Comparison of ENCODE assay signal across 10 cellular contexts in genomic region chr1:206679738-206680211, GRCh38. TPM values are rescaled to one million over a fixed set of nuclear protein-coding genes. Genes with fewer than 3 reads are reported as not detected.
DNase-seq lines count a peak whose midpoint lies in the region; ATAC-seq and TF ChIP-seq lines count a peak whose summit lies in the region.
"Had no signal": no experiment of that assay in that cellular context is flagged by ENCODE, and none has a peak within 500 bp of the region (broad histone marks: within the 10 kb centered on the region; RNA-seq: fewer than 3 reads in every experiment).

No MANE protein-coding gene starts in this region.

- H3K4me3 Mint-ChIP-seq in activated CD4-positive, alpha-beta memory T cell treated with anti-CD3 and anti-CD28 coated beads for 36 hours: peak overlapping the region; percentile 14
- H3K4me3 Mint-ChIP-seq in activated CD4-positive, alpha-beta memory T cell treated with anti-CD3 and anti-CD28 coated beads, Interleukin-2, amount 10 ng/mL, durations not matched to agents 7 days and 5 days: no peak overlapping the region
- peak overlapping the region; percentile 54 to 76 for H3K4me3 Mint-ChIP-seq in stimulated activated naive B cell treated with anti-CD40 and anti-IgM and Interleukin-4, amounts not matched to agents 10 μg/mL and 1 μg/mL and 100 μg/mL, for 72 hours
- H3K4me3 Mint-ChIP-seq in Calu3 (ENCODE audit: low read depth, unreplicated experiment) (no peak overlapping the region), mesothelial cell of epicardium (no peak overlapping the region)

- no peaks in the 10 kb centered on the region for H3K36me3 Mint-ChIP-seq in activated CD4-positive, alpha-beta memory T cell treated with anti-CD3 and anti-CD28 coated beads for 36 hours
- H3K36me3 Mint-ChIP-seq in activated CD4-positive, alpha-beta memory T cell treated with anti-CD3 and anti-CD28 coated beads, Interleukin-2, amount 10 ng/mL, durations not matched to agents 7 days and 5 days (ENCODE audit: low read depth): no peaks in the 10 kb centered on the region
- no peaks in the 10 kb centered on the region for H3K36me3 Mint-ChIP-seq in stimulated activated naive B cell treated with anti-CD40 and anti-IgM and Interleukin-4, amounts not matched to agents 10 μg/mL and 1 μg/mL and 100 μg/mL, for 72 hours
- H3K36me3 Mint-ChIP-seq in Calu3 (ENCODE audit: insufficient read depth, unreplicated experiment) (peaks cover 6% of the 10 kb centered on the region), mesothelial cell of epicardium (no peaks in the 10 kb centered on the region)

- peaks cover 40% of the 10 kb centered on the region for H3K4me1 Mint-ChIP-seq in activated CD4-positive, alpha-beta memory T cell treated with anti-CD3 and anti-CD28 coated beads for 36 hours (ENCODE audit: low read depth)
- H3K4me1 Mint-ChIP-seq in activated CD4-positive, alpha-beta memory T cell treated with anti-CD3 and anti-CD28 coated beads, Interleukin-2, amount 10 ng/mL, durations not matched to agents 7 days and 5 days: peaks cover 29% of the 10 kb centered on the region
- peaks cover 58 to 86% of the 10 kb centered on the region in 2 donors for H3K4me1 Mint-ChIP-seq in stimulated activated naive B cell treated with anti-CD40 and anti-IgM and Interleukin-4, amounts not matched to agents 10 μg/mL and 1 μg/mL and 100 μg/mL, for 72 hours
- peaks cover 9% of the 10 kb centered on the region for H3K4me1 Mint-ChIP-seq in Calu3 (ENCODE audit: low read depth, unreplicated experiment)
- peaks cover 13% of the 10 kb centered on the region for H3K4me1 Mint-ChIP-seq in mesothelial cell of epicardium

- peaks cover 94% of the 10 kb centered on the region for H3K4me1 ChIP-seq in OCI-LY3 (ENCODE audit: low read length)

- no peak for TF ChIP-seq CTCF in OCI-LY3 (IDR thresholded peaks at IDR 0.05; ENCODE audit: low read depth, low read length)
- no peak for TF ChIP-seq CTCF in Calu3 (IDR thresholded peaks at IDR 0.05; ENCODE audit: unreplicated experiment)
- no peak for TF ChIP-seq CTCF in mesothelial cell of epicardium (IDR thresholded peaks at IDR 0.05; ENCODE audit: unreplicated experiment)

- H3K36me3 ChIP-seq in OCI-LY3 (replicated peaks; ENCODE audit: low read depth, low read length): no peaks in the 10 kb centered on the region
- H3K36me3 ChIP-seq: thoracic aorta had no signal

- CTCF ChIA-PET in activated CD4-positive, alpha-beta memory T cell treated with anti-CD3 and anti-CD28 coated beads for 36 hours (lab: Charles Lee): interaction anchor here (1.0 to 2.2 kb wide), 7 partner anchors 11 to 301 kb away, joined by 3 to 16 read pairs (median 4); partner anchors contain the start of gene EIF2D
- CTCF ChIA-PET in activated CD4-positive, alpha-beta memory T cell treated with anti-CD3 and anti-CD28 coated beads, Interleukin-2, amount 10 ng/mL, durations not matched to agents 7 days and 5 days (lab: Charles Lee): interaction anchor here (0.6 to 2.0 kb wide), 5 partner anchors 12 to 373 kb away, joined by 3 to 5 read pairs (median 3); no protein-coding TSS in a partner anchor
- CTCF ChIA-PET in Calu3 (lab: Charles Lee): no interaction called here

- H3K27ac ChIP-seq in OCI-LY3 (ENCODE audit: low read length): peak overlapping the region; percentile 70
- H3K27ac ChIP-seq: thoracic aorta had no signal

- ATAC-seq in HG02943 (IDR thresholded peaks at IDR 0.05; ENCODE audit: low read depth, unreplicated experiment): peak; percentile 74
- ATAC-seq in stimulated activated naive B cell treated with anti-CD40 and anti-IgM and Interleukin-4, amounts not matched to agents 10 μg/mL and 1 μg/mL and 100 μg/mL, for 72 hours (replicated peaks): peak; percentile 91 to 92

- no peaks in the 10 kb centered on the region for H4K20me1 ChIP-seq in OCI-LY3 (ENCODE audit: insufficient read depth, low read length)

- H3K27ac Mint-ChIP-seq in activated CD4-positive, alpha-beta memory T cell treated with anti-CD3 and anti-CD28 coated beads for 36 hours: peak overlapping the region; percentile 38
- no peak overlapping the region for H3K27ac Mint-ChIP-seq in activated CD4-positive, alpha-beta memory T cell treated with anti-CD3 and anti-CD28 coated beads, Interleukin-2, amount 10 ng/mL, durations not matched to agents 7 days and 5 days
- peak overlapping the region; percentile 92 for H3K27ac Mint-ChIP-seq in stimulated activated naive B cell treated with anti-CD40 and anti-IgM and Interleukin-4, amounts not matched to agents 10 μg/mL and 1 μg/mL and 100 μg/mL, for 72 hours
- H3K27ac Mint-ChIP-seq in Calu3 (ENCODE audit: unreplicated experiment) (no peak overlapping the region), mesothelial cell of epicardium (no peak overlapping the region)

- no peaks in the 10 kb centered on the region for H3K9me3 ChIP-seq in OCI-LY3 (ENCODE audit: insufficient read depth, low read length)
- H3K9me3 ChIP-seq: thoracic aorta had no signal

- intact Hi-C loops in activated CD4-positive, alpha-beta memory T cell treated with anti-CD3 and anti-CD28 coated beads for 36 hours (cut with micrococcal nuclease): loop anchor here (5.0 kb wide), 2 partner anchors 38 to 172 kb away; partner anchors contain the start of gene RASSF5
- intact Hi-C loops in Calu3 (cut with micrococcal nuclease; ENCODE audit: unreplicated experiment): no loop called here

- peaks cover 11% of the 10 kb centered on the region for H3K27me3 ChIP-seq in OCI-LY3 (ENCODE audit: low read depth, low read length)

- DNase-seq in activated CD4-positive, alpha-beta memory T cell treated with anti-CD3 and anti-CD28 coated beads for 36 hours: peak; percentile 31
- DNase-seq in activated CD4-positive, alpha-beta memory T cell treated with anti-CD3 and anti-CD28 coated beads, Interleukin-2, amount 10 ng/mL, durations not matched to agents 7 days and 5 days: no peak
- DNase-seq in stimulated activated naive B cell treated with anti-CD40 and anti-IgM and Interleukin-4, amounts not matched to agents 10 μg/mL and 1 μg/mL and 100 μg/mL, for 72 hours: peak; percentile 73
- DNase-seq in Calu3 (no peak), mesothelial cell of epicardium (ENCODE audit: low spot score in 2 of 2, unreplicated experiment in 2 of 2) (no peak), SW480 (ENCODE audit: low spot score) (no peak)
- DNase-seq: activated CD4-positive, CD25-positive, alpha-beta regulatory T cell treated with anti-CD3 and anti-CD28 coated beads, Interleukin-2, amount 50 U/mL, for 72 hours had no signal

- H2AFZ ChIP-seq in OCI-LY3 (ENCODE audit: low read depth, low read length): no peak overlapping the region

- H3K4me3 ChIP-seq in OCI-LY3 (ENCODE audit: low read length): peak overlapping the region; percentile 55
- H3K4me3 ChIP-seq: thoracic aorta had no signal

- H3K4me2 ChIP-seq in OCI-LY3 (ENCODE audit: low read length): peak overlapping the region; percentile 94

- peaks cover 1% of the 10 kb centered on the region for H3K27me3 Mint-ChIP-seq in activated CD4-positive, alpha-beta memory T cell treated with anti-CD3 and anti-CD28 coated beads for 36 hours
- H3K27me3 Mint-ChIP-seq in activated CD4-positive, alpha-beta memory T cell treated with anti-CD3 and anti-CD28 coated beads, Interleukin-2, amount 10 ng/mL, durations not matched to agents 7 days and 5 days: peaks cover 4% of the 10 kb centered on the region
- peaks cover 17 to 25% of the 10 kb centered on the region in 2 donors for H3K27me3 Mint-ChIP-seq in stimulated activated naive B cell treated with anti-CD40 and anti-IgM and Interleukin-4, amounts not matched to agents 10 μg/mL and 1 μg/mL and 100 μg/mL, for 72 hours
- H3K27me3 Mint-ChIP-seq in Calu3 (ENCODE audit: unreplicated experiment): peaks cover 35% of the 10 kb centered on the region
- peaks cover 58% of the 10 kb centered on the region for H3K27me3 Mint-ChIP-seq in mesothelial cell of epicardium (ENCODE audit: low read depth)

- peak overlapping the region; percentile 38; the same call in 1 of the 2 replicates for H3K9ac ChIP-seq in OCI-LY3 (ENCODE audit: low read length)

- no TSS peak for BruUV-seq in Calu3 (replicated peaks; lab: Mats Ljungman, UMichigan)

- no peaks in the 10 kb centered on the region for H3K79me2 ChIP-seq in OCI-LY3 (ENCODE audit: low read length)

- no peaks in the 10 kb centered on the region for H3K9me3 Mint-ChIP-seq in activated CD4-positive, alpha-beta memory T cell treated with anti-CD3 and anti-CD28 coated beads for 36 hours
- H3K9me3 Mint-ChIP-seq in activated CD4-positive, alpha-beta memory T cell treated with anti-CD3 and anti-CD28 coated beads, Interleukin-2, amount 10 ng/mL, durations not matched to agents 7 days and 5 days: no peaks in the 10 kb centered on the region
- no peaks in the 10 kb centered on the region for H3K9me3 Mint-ChIP-seq in stimulated activated naive B cell treated with anti-CD40 and anti-IgM and Interleukin-4, amounts not matched to agents 10 μg/mL and 1 μg/mL and 100 μg/mL, for 72 hours
- H3K9me3 Mint-ChIP-seq in Calu3 (ENCODE audit: low read depth, unreplicated experiment): no peaks in the 10 kb centered on the region
- no peaks in the 10 kb centered on the region for H3K9me3 Mint-ChIP-seq in mesothelial cell of epicardium

- POLR2A ChIA-PET in activated CD4-positive, alpha-beta memory T cell treated with anti-CD3 and anti-CD28 coated beads for 36 hours (lab: Charles Lee): interaction anchor here (1.0 kb wide), 1 partner anchor 16 kb away, joined by 3 read pairs; no protein-coding TSS in a partner anchor
- POLR2A ChIA-PET in activated CD4-positive, alpha-beta memory T cell treated with anti-CD3 and anti-CD28 coated beads, Interleukin-2, amount 10 ng/mL, durations not matched to agents 7 days and 5 days (lab: Charles Lee): interaction anchor here (1.0 kb wide), 1 partner anchor 9 kb away, joined by 3 read pairs; no protein-coding TSS in a partner anchor

RNA-seq across cellular contexts. Expression of gene MAPKAPK2, which starts 4.9 kb away (rescaled TPM):
- 10 to 100 TPM; 96.9 to 97.4 TPM for total RNA-seq in activated CD4-positive, alpha-beta memory T cell treated with anti-CD3 and anti-CD28 coated beads for 36 hours
- 10 to 100 TPM; 89.1 to 95.2 TPM for total RNA-seq in activated CD4-positive, alpha-beta memory T cell treated with anti-CD3 and anti-CD28 coated beads, Interleukin-2, amount 10 ng/mL, durations not matched to agents 7 days and 5 days
- total RNA-seq in Calu3 (2022) (93.7 and 96.2 TPM in 2 replicates), mesothelial cell of epicardium (59.0 to 60.2 TPM (median 59.1 TPM) in 3 replicates)

RNA-seq across cellular contexts. Expression of gene DYRK3, which starts 44.4 kb away (rescaled TPM):
- 10 to 100 TPM; 10.1 to 11.4 TPM for total RNA-seq in activated CD4-positive, alpha-beta memory T cell treated with anti-CD3 and anti-CD28 coated beads for 36 hours
- total RNA-seq in activated CD4-positive, alpha-beta memory T cell treated with anti-CD3 and anti-CD28 coated beads, Interleukin-2, amount 10 ng/mL, durations not matched to agents 7 days and 5 days: 1 to 10 TPM; 8.8 to 9.2 TPM
- total RNA-seq in Calu3 (2022) (7.6 and 8.0 TPM in 2 replicates), mesothelial cell of epicardium (3.3 to 4.6 TPM (median 4.1 TPM) in 3 replicates)

Comparison
In these comparisons a context has a peak if more than half of its experiments do, and no peak if none do; other contexts are left out.
1. DNase-seq: peak in activated CD4-positive, alpha-beta memory T cell treated with anti-CD3 and anti-CD28 coated beads for 36 hours (single experiment) and stimulated activated naive B cell treated with anti-CD40 and anti-IgM and Interleukin-4, amounts not matched to agents 10 μg/mL and 1 μg/mL and 100 μg/mL, for 72 hours (single experiment); none in activated CD4-positive, alpha-beta memory T cell treated with anti-CD3 and anti-CD28 coated beads, Interleukin-2, amount 10 ng/mL, durations not matched to agents 7 days and 5 days (single experiment), Calu3 (single experiment), mesothelial cell of epicardium (0 of 2) and SW480 (single experiment).
2. H3K27ac Mint-ChIP-seq: peak in activated CD4-positive, alpha-beta memory T cell treated with anti-CD3 and anti-CD28 coated beads for 36 hours (single experiment) and stimulated activated naive B cell treated with anti-CD40 and anti-IgM and Interleukin-4, amounts not matched to agents 10 μg/mL and 1 μg/mL and 100 μg/mL, for 72 hours (single experiment); none in activated CD4-positive, alpha-beta memory T cell treated with anti-CD3 and anti-CD28 coated beads, Interleukin-2, amount 10 ng/mL, durations not matched to agents 7 days and 5 days (single experiment), Calu3 (single experiment) and mesothelial cell of epicardium (single experiment).
3. H3K4me3 Mint-ChIP-seq: peak in activated CD4-positive, alpha-beta memory T cell treated with anti-CD3 and anti-CD28 coated beads for 36 hours (single experiment) and stimulated activated naive B cell treated with anti-CD40 and anti-IgM and Interleukin-4, amounts not matched to agents 10 μg/mL and 1 μg/mL and 100 μg/mL, for 72 hours (2 of 2); none in activated CD4-positive, alpha-beta memory T cell treated with anti-CD3 and anti-CD28 coated beads, Interleukin-2, amount 10 ng/mL, durations not matched to agents 7 days and 5 days (single experiment), Calu3 (single experiment) and mesothelial cell of epicardium (single experiment).